Comparison of ENCODE assay signal across 8 cellular contexts in genomic region chr19:46478356-46478986, GRCh38. TPM values are rescaled to one million over a fixed set of nuclear protein-coding genes. Genes with fewer than 3 reads are reported as not detected.
DNase-seq lines count a peak whose midpoint lies in the region; ATAC-seq and TF ChIP-seq lines count a peak whose summit lies in the region.

No MANE protein-coding gene starts in this region.

- TF ChIP-seq CTCF in astrocyte of the spinal cord (IDR thresholded peaks at IDR 0.05; ENCODE audit: low read depth, low read length) = no peak
- no peak for TF ChIP-seq CTCF in nephron (IDR thresholded peaks at IDR 0.05; ENCODE audit: unreplicated experiment in 3 of 3)
- TF ChIP-seq CTCF in omental fat pad (IDR thresholded peaks at IDR 0.05) = no peak

- no peaks in the 10 kb centered on the region for H3K36me3 Mint-ChIP-seq in nephron (ENCODE audit: low read depth)

- peak overlapping the region; percentile 82 to 100 (median 100) for H3K27ac Mint-ChIP-seq in nephron

- DNase-seq in NCI-H2029 (lab: John Stamatoyannopoulos, UW) (peak; percentile 46), NCI-H2029 treated with DMSO at 0.1 percent for 48 hours (lab: John Stamatoyannopoulos, UW) (no peak), NCI-H1694 treated with DMSO at 0.1 percent for 48 hours (lab: John Stamatoyannopoulos, UW) (peak; percentile 37), astrocyte of the spinal cord (ENCODE audit: low read depth, low spot score) (peak; percentile 84), omental fat pad (ENCODE audit: low spot score) (no peak)
- DNase-seq in activated CD8-positive, alpha-beta memory T cell treated with anti-CD3 and anti-CD28 coated beads, Interleukin-2, amount 50 U/mL, for 48 hours = no peak

- peak overlapping the region in 2 of 3 experiments; percentile 34 to 42 for H3K4me3 Mint-ChIP-seq in nephron

- H3K4me3 ChIP-seq in astrocyte of the spinal cord (ENCODE audit: low read depth, low read length) = no peak overlapping the region

- ATAC-seq in omental fat pad (ENCODE audit: low FRiP score) = no peak
- ATAC-seq in HG02973 (IDR thresholded peaks at IDR 0.05; ENCODE audit: unreplicated experiment) = no peak

- H3K4me1 Mint-ChIP-seq in nephron = peaks cover 57% of the 10 kb centered on the region

- peaks cover 2% of the 10 kb centered on the region for H3K27me3 Mint-ChIP-seq in nephron (ENCODE audit: low read depth)

- H3K9me3 Mint-ChIP-seq in nephron = no peaks in the 10 kb centered on the region

- in situ Hi-C loops in astrocyte of the spinal cord (cut with HindIII; ENCODE audit: low sequenced_read_pairs) = no loop called here

RNA-seq across cellular contexts. Expression of gene PNMA8A, which starts 7.1 kb away (rescaled TPM):
- total RNA-seq in omental fat pad = 1 to 10 TPM in 2 of 4 donors, under 1 TPM in 2; 0.72 to 3.5 (median 1.0) TPM

RNA-seq across cellular contexts. Expression of gene PNMA8B, which starts 17.2 kb away (rescaled TPM):
- total RNA-seq in omental fat pad = 1 to 10 TPM in 3 of 4 donors, under 1 TPM in 1; 0.93 to 3.0 (median 1.7) TPM

RNA-seq across cellular contexts. Expression of gene PNMA8C, which starts 49.7 kb away (rescaled TPM):
- total RNA-seq in omental fat pad = not detected

Comparison
In these comparisons a context has a peak if more than half of its experiments do, and no peak if none do; other contexts are left out.
1. DNase-seq: peak in NCI-H2029 (single experiment), NCI-H1694 treated with DMSO at 0.1 percent for 48 hours (single experiment) and astrocyte of the spinal cord (single experiment); none in NCI-H2029 treated with DMSO at 0.1 percent for 48 hours (single experiment), omental fat pad (single experiment) and activated CD8-positive, alpha-beta memory T cell treated with anti-CD3 and anti-CD28 coated beads, Interleukin-2, amount 50 U/mL, for 48 hours (single experiment).